In genomic region chr3:57715672-57716071, GRCh38 we compare ENCODE assay signal across 11 cellular contexts.
"Had no signal": no experiment of that assay in that cellular context is flagged by ENCODE, and none has a peak within 500 bp of the region (broad histone marks: within the 10 kb centered on the region; RNA-seq: fewer than 3 reads in every experiment).

No MANE protein-coding gene starts in this region.

- H3K4me1 Mint-ChIP-seq: GM23338 had no signal

- H2AFZ ChIP-seq: GM23248, GM23338 had no signal

- DNase-seq: GOT3, H7, H9, HCEC 1CT, HFFc6 had no signal

- H3K4me1 ChIP-seq: HAP-1 had no signal

- H3K27ac Mint-ChIP-seq: GM23338, H9, HFFc6 had no signal

- H3K4me2 ChIP-seq: GM23338 had no signal

- H3K9me3 Mint-ChIP-seq: HFFc6 had no signal

- H3K27ac ChIP-seq: GM23248 had no signal

- H3K4me3 ChIP-seq: GM23248, GM23338, HAP-1 had no signal

- H3K36me3 ChIP-seq: HAP-1 had no signal

- ATAC-seq: GM23338, HCT116 had no signal

- H3K9ac ChIP-seq: GM23248 had no signal

- H3K4me3 Mint-ChIP-seq: GM23338, H9, HFFc6 had no signal

- FAIRE-seq: H1, H54 had no signal
